In genomic region chr4:118036336-118036735, GRCh38 we compare ENCODE assay signal across 27 cellular contexts. TPM values are rescaled to one million over a fixed set of nuclear protein-coding genes. Genes with fewer than 3 reads are reported as not detected.
"Had no signal": no experiment of that assay in that cellular context is flagged by ENCODE, and none has a peak within 500 bp of the region (broad histone marks: within the 10 kb centered on the region; RNA-seq: fewer than 3 reads in every experiment).

No MANE protein-coding gene starts in this region.

- H3K4me3 Mint-ChIP-seq: activated CD8-positive, alpha-beta memory T cell treated with anti-CD3 and anti-CD28 coated beads, Interleukin-2, amount 10 ng/mL, durations not matched to agents 7 days and 5 days; activated naive CD4-positive, alpha-beta T cell treated with anti-CD3 and anti-CD28 coated beads, Interleukin-2, amount 50 U/mL, for 24 hours; activated T-cell treated with anti-CD3 and anti-CD28 coated beads, Interleukin-2, amount 50 U/mL, for 24 hours; activated T-helper 1 cell treated with anti-CD3 and anti-CD28 coated beads, Interleukin-12 subunit alpha, Interleukin-12 subunit beta, Interleukin-2, Interleukin-4 antibody, amounts not matched to agents 30 ng/mL and 10 ng/mL and 1 ng/mL, durations not matched to agents 14 hours and 24 hours and 36 hours; T-helper 17 cell; WTC11 had no signal

- H3K27ac Mint-ChIP-seq: activated CD8-positive, alpha-beta memory T cell treated with anti-CD3 and anti-CD28 coated beads, Interleukin-2, amount 10 ng/mL, durations not matched to agents 7 days and 5 days; activated naive CD4-positive, alpha-beta T cell treated with anti-CD3 and anti-CD28 coated beads, Interleukin-2, amount 50 U/mL, for 24 hours; activated T-cell treated with anti-CD3 and anti-CD28 coated beads, Interleukin-2, amount 50 U/mL, for 24 hours; activated T-helper 1 cell treated with anti-CD3 and anti-CD28 coated beads, Interleukin-12 subunit alpha, Interleukin-12 subunit beta, Interleukin-2, Interleukin-4 antibody, amounts not matched to agents 30 ng/mL and 10 ng/mL and 1 ng/mL, durations not matched to agents 14 hours and 24 hours and 36 hours; T-helper 17 cell; WTC11 had no signal

- DNase-seq: activated CD4-positive, alpha-beta T cell treated with anti-CD3 and anti-CD28 coated beads for 48 hours; activated CD4-positive, alpha-beta T cell treated with anti-CD3 and anti-CD28 coated beads, Interleukin-2, amount 50 U/mL, for 4 hours; activated CD4-positive, CD25-positive, alpha-beta regulatory T cell treated with anti-CD3 and anti-CD28 coated beads, Interleukin-2, amount 50 U/mL, for 72 hours; activated CD8-positive, alpha-beta memory T cell treated with anti-CD3 and anti-CD28 coated beads, Interleukin-2, amount 10 ng/mL, durations not matched to agents 7 days and 5 days; activated effector memory CD4-positive, alpha-beta T cell treated with Interleukin-2 at 50 U/mL for 16 hours; activated naive CD4-positive, alpha-beta T cell; activated T-cell treated with anti-CD3 and anti-CD28 coated beads, Interleukin-2, amount 50 U/mL, for 24 hours; aorta; central memory CD4-positive, alpha-beta T cell; NCI-H1092 treated with DMSO at 0.1 percent for 48 hours; NCI-H1436 treated with DMSO at 0.1 percent for 48 hours; NCI-H187; NCI-H2081; NCI-H2171; NCI-H2227 treated with DMSO at 0.1 percent for 48 hours; NCI-H446 treated with DMSO at 0.1 percent for 48 hours; NCI-H524 treated with DMSO at 0.1 percent for 48 hours; PC-3; SHP77 treated with DMSO at 0.1 percent for 48 hours; T-helper 17 cell; T-helper 9 cell had no signal

- H3K36me3 Mint-ChIP-seq: activated CD8-positive, alpha-beta memory T cell treated with anti-CD3 and anti-CD28 coated beads, Interleukin-2, amount 10 ng/mL, durations not matched to agents 7 days and 5 days; activated naive CD4-positive, alpha-beta T cell treated with anti-CD3 and anti-CD28 coated beads, Interleukin-2, amount 50 U/mL, for 24 hours; WTC11 had no signal

- H3K9me3 Mint-ChIP-seq: activated naive CD4-positive, alpha-beta T cell treated with anti-CD3 and anti-CD28 coated beads, Interleukin-2, amount 50 U/mL, for 24 hours; activated T-cell treated with anti-CD3 and anti-CD28 coated beads, Interleukin-2, amount 50 U/mL, for 24 hours; activated T-helper 1 cell treated with anti-CD3 and anti-CD28 coated beads, Interleukin-12 subunit alpha, Interleukin-12 subunit beta, Interleukin-2, Interleukin-4 antibody, amounts not matched to agents 30 ng/mL and 10 ng/mL and 1 ng/mL, durations not matched to agents 14 hours and 24 hours and 36 hours; WTC11 had no signal

RNA-seq across cellular contexts. Expression of gene NDST3, which starts 2.0 kb away (rescaled TPM):
- total RNA-seq: activated CD8-positive, alpha-beta memory T cell treated with anti-CD3 and anti-CD28 coated beads, Interleukin-2, amount 10 ng/mL, durations not matched to agents 7 days and 5 days; activated T-helper 1 cell treated with anti-CD3 and anti-CD28 coated beads, Interleukin-12 subunit alpha, Interleukin-12 subunit beta, Interleukin-2, Interleukin-4 antibody, amounts not matched to agents 30 ng/mL and 10 ng/mL and 1 ng/mL, durations not matched to agents 14 hours and 24 hours and 36 hours; aorta; bronchial epithelial cell; LHCN-M2; MCF 10A; T-helper 17 cell had no signal
- polyA plus RNA-seq: aorta had no signal
